ENCODE assay signal across 24 cellular contexts in genomic region chr2:222490100-222490499, GRCh38.
A peak's percentile ranks its signal among the peaks of the same experiment; 100 is the strongest.
DNase-seq lines count a peak whose midpoint lies in the region; ATAC-seq, FAIRE-seq and TF ChIP-seq lines count a peak whose summit lies in the region.
"Had no signal": no experiment of that assay in that cellular context is flagged by ENCODE, and none has a peak within 500 bp of the region (broad histone marks: within the 10 kb centered on the region; RNA-seq: fewer than 3 reads in every experiment).

No MANE protein-coding gene starts in this region.

- RAD21 ChIA-PET in GM12878 (lab: Charles Lee; ENCODE audit: unreplicated experiment): no interaction called here

- no peak overlapping the region for H3K27ac Mint-ChIP-seq in activated naive CD8-positive, alpha-beta T cell treated with anti-CD3 and anti-CD28 coated beads, Interleukin-2, amount 50 U/mL, for 24 hours
- no peak overlapping the region for H3K27ac Mint-ChIP-seq in activated naive CD8-positive, alpha-beta T cell treated with anti-CD3 and anti-CD28 coated beads for 36 hours
- no peak overlapping the region for H3K27ac Mint-ChIP-seq in activated CD8-positive, alpha-beta T cell treated with anti-CD3 and anti-CD28 coated beads, Interleukin-2, amount 10 ng/mL, durations not matched to agents 7 days and 5 days
- H3K27ac Mint-ChIP-seq in activated T-cell treated with anti-CD3 and anti-CD28 coated beads, Interleukin-2, amount 50 U/mL, for 72 hours: no peak overlapping the region
- H3K27ac Mint-ChIP-seq: CD4-positive, alpha-beta T cell; IgD-negative memory B cell had no signal

- no peak overlapping the region for H3K4me2 ChIP-seq in GM12878 (ENCODE audit: control insufficient read depth, insufficient read depth)
- H3K4me2 ChIP-seq: A549 had no signal

- no peak overlapping the region for H2AFZ ChIP-seq in GM12878 (ENCODE audit: control insufficient read depth, low read depth, low read length)
- H2AFZ ChIP-seq: GM23248 had no signal

- peaks cover 0 to 7% of the 10 kb centered on the region in 2 experiments; a peak in 3 of 4 replicates for H3K36me3 ChIP-seq in GM12878 (ENCODE audit: control insufficient read depth in 2 of 2, insufficient read depth in 2 of 2, low read length in 1 of 2)
- H3K36me3 ChIP-seq: HAP-1 had no signal

- TF ChIP-seq EP300 in GM12878 (IDR thresholded peaks at IDR 0.05; ENCODE audit: borderline replicate concordance in 1 of 2, control insufficient read depth in 1 of 2, low read depth in 2 of 2, low read length in 2 of 2): no peak

- H3K79me2 ChIP-seq in GM12878 (ENCODE audit: control insufficient read depth, insufficient read depth, low read length): no peaks in the 10 kb centered on the region; the same call in 1 of the 2 replicates

- TF ChIP-seq RAD21 in GM12878 (IDR thresholded peaks at IDR 0.05; ENCODE audit: insufficient read depth, low read depth, low read length): no peak

- no TSS peak for BruUV-seq in GM12878 (replicated peaks; lab: Mats Ljungman, UMichigan)

- TF ChIP-seq POLR2A in GM12878 (IDR thresholded peaks at IDR 0.05; ENCODE audit: low read depth, low read length): no peak

- no peaks in the 10 kb centered on the region for H3K4me1 ChIP-seq in GM12878 (ENCODE audit: control insufficient read depth, insufficient read depth, low read length)
- H3K4me1 ChIP-seq: A549, Caco-2, HAP-1 had no signal

- no peak overlapping the region for H3K4me3 ChIP-seq in GM12878
- H3K4me3 ChIP-seq: A549, GM23248, HAP-1 had no signal

- H3K36me3 Mint-ChIP-seq in activated naive CD8-positive, alpha-beta T cell treated with anti-CD3 and anti-CD28 coated beads, Interleukin-2, amount 50 U/mL, for 24 hours (ENCODE audit: low read depth): no peaks in the 10 kb centered on the region
- peaks cover 3% of the 10 kb centered on the region for H3K36me3 Mint-ChIP-seq in activated naive CD8-positive, alpha-beta T cell treated with anti-CD3 and anti-CD28 coated beads for 36 hours
- H3K36me3 Mint-ChIP-seq in activated CD8-positive, alpha-beta T cell treated with anti-CD3 and anti-CD28 coated beads, Interleukin-2, amount 10 ng/mL, durations not matched to agents 7 days and 5 days (ENCODE audit: low read depth): no peaks in the 10 kb centered on the region
- peaks cover 5 to 13% of the 10 kb centered on the region in 2 donors for H3K36me3 Mint-ChIP-seq in activated T-cell treated with anti-CD3 and anti-CD28 coated beads, Interleukin-2, amount 50 U/mL, for 72 hours (ENCODE audit: insufficient read depth in 2 of 2)

- no peak for FAIRE-seq in GM12878 (lab: Jason Lieb, UNC)
- FAIRE-seq: A549, GM12892, HepG2 had no signal

- intact Hi-C loops in GM12878 (cut with micrococcal nuclease; ENCODE audit: unreplicated experiment): no loop called here

- H4K20me1 ChIP-seq in GM12878 (ENCODE audit: control insufficient read depth, insufficient read depth): no peaks in the 10 kb centered on the region

- peaks cover 1% of the 10 kb centered on the region for H3K27me3 Mint-ChIP-seq in activated naive CD8-positive, alpha-beta T cell treated with anti-CD3 and anti-CD28 coated beads, Interleukin-2, amount 50 U/mL, for 24 hours
- H3K27me3 Mint-ChIP-seq in activated naive CD8-positive, alpha-beta T cell treated with anti-CD3 and anti-CD28 coated beads for 36 hours: peaks cover 5% of the 10 kb centered on the region
- H3K27me3 Mint-ChIP-seq in activated CD8-positive, alpha-beta T cell treated with anti-CD3 and anti-CD28 coated beads, Interleukin-2, amount 10 ng/mL, durations not matched to agents 7 days and 5 days (ENCODE audit: low read depth): peaks cover 1% of the 10 kb centered on the region
- H3K27me3 Mint-ChIP-seq in activated T-cell treated with anti-CD3 and anti-CD28 coated beads, Interleukin-2, amount 50 U/mL, for 72 hours (ENCODE audit: low read depth): peaks cover 6% of the 10 kb centered on the region
- H3K27me3 Mint-ChIP-seq: CD4-positive, alpha-beta T cell; IgD-negative memory B cell had no signal

- in situ Hi-C loops in GM12878 (cut with MboI): no loop called here

- H3K27ac ChIP-seq in GM12878 (ENCODE audit: control insufficient read depth, insufficient read depth): no peak overlapping the region
- H3K27ac ChIP-seq: 22Rv1, A549, C4-2B, GM23248 had no signal

- no peaks in the 10 kb centered on the region for H3K27me3 ChIP-seq in GM12878 (replicated peaks in 1 of 2; ENCODE audit: control insufficient read depth in 2 of 2, insufficient read depth in 2 of 2, low read length in 1 of 2)

- peaks cover 4% of the 10 kb centered on the region for H3K9me3 Mint-ChIP-seq in activated naive CD8-positive, alpha-beta T cell treated with anti-CD3 and anti-CD28 coated beads, Interleukin-2, amount 50 U/mL, for 24 hours
- H3K9me3 Mint-ChIP-seq in activated naive CD8-positive, alpha-beta T cell treated with anti-CD3 and anti-CD28 coated beads for 36 hours: peaks cover 6% of the 10 kb centered on the region
- no peaks in the 10 kb centered on the region for H3K9me3 Mint-ChIP-seq in activated CD8-positive, alpha-beta T cell treated with anti-CD3 and anti-CD28 coated beads, Interleukin-2, amount 10 ng/mL, durations not matched to agents 7 days and 5 days (ENCODE audit: insufficient read depth)
- H3K9me3 Mint-ChIP-seq in activated T-cell treated with anti-CD3 and anti-CD28 coated beads, Interleukin-2, amount 50 U/mL, for 72 hours: peaks cover 0 to 3% of the 10 kb centered on the region in 2 donors
- H3K9me3 Mint-ChIP-seq: CD4-positive, alpha-beta T cell had no signal

- CTCF ChIA-PET in GM12878 (lab: Yijun Ruan, JAX): interaction anchor here (0.6 to 1.0 kb wide), 3 partner anchors 47 to 168 kb away, joined by 3 to 4 read pairs (median 3); no protein-coding TSS in a partner anchor
- CTCF ChIA-PET in activated CD8-positive, alpha-beta T cell treated with anti-CD3 and anti-CD28 coated beads, Interleukin-2, amount 10 ng/mL, durations not matched to agents 7 days and 5 days (lab: Charles Lee): interaction anchor here (1.7 kb wide), 1 partner anchor 15 kb away, joined by 4 read pairs; no protein-coding TSS in a partner anchor

- peak; percentile 49 for ATAC-seq in activated naive CD8-positive, alpha-beta T cell treated with anti-CD3 and anti-CD28 coated beads, Interleukin-2, amount 50 U/mL, for 24 hours
- peak; percentile 53 for ATAC-seq in GM18907 (IDR thresholded peaks at IDR 0.05; ENCODE audit: unreplicated experiment)
- peak; percentile 83 for ATAC-seq in HG02610 (IDR thresholded peaks at IDR 0.05; ENCODE audit: unreplicated experiment)
- peak; percentile 54 for ATAC-seq in GM12878
- no peak for ATAC-seq in activated CD8-positive, alpha-beta T cell treated with anti-CD3 and anti-CD28 coated beads, Interleukin-2, amount 10 ng/mL, durations not matched to agents 7 days and 5 days
- no peak for ATAC-seq in activated T-cell treated with anti-CD3 and anti-CD28 coated beads, Interleukin-2, amount 50 U/mL, for 72 hours (replicated peaks in 1 of 2)
- ATAC-seq: A549, HepG2 had no signal

- peaks cover 7% of the 10 kb centered on the region; the same call in 2 of the 3 replicates for H3K9me3 ChIP-seq in GM12878 (replicated peaks; ENCODE audit: control insufficient read depth, insufficient read depth, low read length)
- H3K9me3 ChIP-seq: A549, Caco-2, HAP-1 had no signal

- SMC1A ChIA-PET in GM12878 (lab: Charles Lee; ENCODE audit: uncharacterized antibody, unreplicated experiment): interaction anchor here (1.2 to 2.5 kb wide), 3 partner anchors 12 to 55 kb away, joined by 3 to 5 read pairs (median 3); no protein-coding TSS in a partner anchor

- POLR2A ChIA-PET in GM12878 (lab: Charles Lee): no interaction called here
- POLR2A ChIA-PET in activated CD8-positive, alpha-beta T cell treated with anti-CD3 and anti-CD28 coated beads, Interleukin-2, amount 10 ng/mL, durations not matched to agents 7 days and 5 days (lab: Charles Lee): no interaction called here

- no peak for TF ChIP-seq CTCF in GM12878 (IDR thresholded peaks at IDR 0.05 in 2 of 3, conservative IDR thresholded peaks at IDR 0.05 in 1 of 3; ENCODE audit: control insufficient read depth in 2 of 3, extremely low read depth in 1 of 3, insufficient read depth in 1 of 3, low read depth in 3 of 3, low read length in 3 of 3)

- no peaks in the 10 kb centered on the region for H3K4me1 Mint-ChIP-seq in activated naive CD8-positive, alpha-beta T cell treated with anti-CD3 and anti-CD28 coated beads, Interleukin-2, amount 50 U/mL, for 24 hours
- H3K4me1 Mint-ChIP-seq in activated naive CD8-positive, alpha-beta T cell treated with anti-CD3 and anti-CD28 coated beads for 36 hours: no peaks in the 10 kb centered on the region
- no peaks in the 10 kb centered on the region for H3K4me1 Mint-ChIP-seq in activated CD8-positive, alpha-beta T cell treated with anti-CD3 and anti-CD28 coated beads, Interleukin-2, amount 10 ng/mL, durations not matched to agents 7 days and 5 days (ENCODE audit: low read depth)
- H3K4me1 Mint-ChIP-seq in activated T-cell treated with anti-CD3 and anti-CD28 coated beads, Interleukin-2, amount 50 U/mL, for 72 hours (ENCODE audit: low read depth): no peaks in the 10 kb centered on the region

- H3K4me3 Mint-ChIP-seq in activated naive CD8-positive, alpha-beta T cell treated with anti-CD3 and anti-CD28 coated beads, Interleukin-2, amount 50 U/mL, for 24 hours: no peak overlapping the region
- H3K4me3 Mint-ChIP-seq in activated naive CD8-positive, alpha-beta T cell treated with anti-CD3 and anti-CD28 coated beads for 36 hours: no peak overlapping the region
- H3K4me3 Mint-ChIP-seq in activated CD8-positive, alpha-beta T cell treated with anti-CD3 and anti-CD28 coated beads, Interleukin-2, amount 10 ng/mL, durations not matched to agents 7 days and 5 days: no peak overlapping the region
- H3K4me3 Mint-ChIP-seq in activated T-cell treated with anti-CD3 and anti-CD28 coated beads, Interleukin-2, amount 50 U/mL, for 72 hours: no peak overlapping the region
- H3K4me3 Mint-ChIP-seq: CD4-positive, alpha-beta T cell; IgD-negative memory B cell had no signal

- no peak for DNase-seq in activated naive CD8-positive, alpha-beta T cell treated with anti-CD3 and anti-CD28 coated beads, Interleukin-2, amount 50 U/mL, for 24 hours
- no peak for DNase-seq in activated naive CD8-positive, alpha-beta T cell treated with anti-CD3 and anti-CD28 coated beads for 36 hours
- no peak for DNase-seq in GM12878 (ENCODE audit: low read depth, low spot score)
- no peak for DNase-seq in activated CD8-positive, alpha-beta T cell treated with anti-CD3 and anti-CD28 coated beads, Interleukin-2, amount 10 ng/mL, durations not matched to agents 7 days and 5 days
- no peak for DNase-seq in anterior cingulate cortex (lab: John Stamatoyannopoulos, UW)
- no peak for DNase-seq in activated T-cell treated with anti-CD3 and anti-CD28 coated beads, Interleukin-2, amount 50 U/mL, for 72 hours
- DNase-seq: AML-193; Caco-2; CD4-positive, alpha-beta T cell; DMS153; DMS79; GDM1; GM23248; Karpas-422; KBM-7 had no signal

- no peak overlapping the region for H3K9ac ChIP-seq in GM12878 (ENCODE audit: control insufficient read depth, insufficient read depth, low read length)
- H3K9ac ChIP-seq: GM23248 had no signal

TF ChIP-seq in GM12878, 131 proteins besides CTCF, POLR2A, EP300 and RAD21:
- TF ChIP-seq JUNB (IDR thresholded peaks at IDR 0.05) (peak; percentile 52), SMC3 (IDR thresholded peaks at IDR 0.05; ENCODE audit: borderline replicate concordance, low read length) (no peak)
TF ChIP-seq in GM12878: peak in this region for 1.

Comparison
In these comparisons a context has a peak if more than half of its experiments do, and no peak if none do; other contexts are left out.
1. ATAC-seq: peak in activated naive CD8-positive, alpha-beta T cell treated with anti-CD3 and anti-CD28 coated beads, Interleukin-2, amount 50 U/mL, for 24 hours (single experiment), GM18907 (single experiment), HG02610 (single experiment) and GM12878 (single experiment); none in activated CD8-positive, alpha-beta T cell treated with anti-CD3 and anti-CD28 coated beads, Interleukin-2, amount 10 ng/mL, durations not matched to agents 7 days and 5 days (single experiment) and activated T-cell treated with anti-CD3 and anti-CD28 coated beads, Interleukin-2, amount 50 U/mL, for 72 hours (0 of 2).